In the genomic region with DNA sequence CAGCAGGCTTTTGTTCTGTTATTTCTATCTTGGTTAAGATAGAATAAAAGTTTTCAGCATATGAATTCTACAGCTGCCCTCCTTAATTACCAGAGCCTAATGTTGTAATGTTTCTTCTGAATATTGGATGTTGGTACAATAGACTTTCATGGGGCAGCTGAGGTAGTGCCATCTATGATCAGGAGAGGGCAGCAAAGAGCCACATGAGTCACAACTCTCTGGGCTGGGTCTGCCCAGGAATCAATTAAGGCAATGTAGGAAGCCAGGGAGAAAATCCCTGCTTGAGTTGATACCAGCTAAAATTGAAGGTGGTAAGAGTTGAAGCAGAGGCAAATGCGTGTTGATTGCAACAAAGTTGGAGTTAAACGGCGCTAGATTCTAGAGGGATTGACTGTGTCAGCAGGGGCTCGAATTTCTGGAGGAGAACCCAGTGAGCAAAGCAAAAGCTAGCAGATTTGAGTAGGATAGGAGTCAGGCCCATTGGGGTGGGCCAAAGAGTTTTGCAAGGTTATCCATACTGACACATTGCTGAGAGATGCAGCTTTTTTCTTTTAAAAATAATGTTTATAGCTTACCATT, we compare ENCODE assay signal across 8 cellular contexts. TPM values are rescaled to one million over a fixed set of nuclear protein-coding genes. Genes with fewer than 3 reads are reported as not detected.
DNase-seq lines count a peak whose midpoint lies in the region; ATAC-seq, FAIRE-seq and TF ChIP-seq lines count a peak whose summit lies in the region.

No MANE protein-coding gene starts in this region.

- TF ChIP-seq POLR2A in GM12891 (IDR thresholded peaks at IDR 0.05; ENCODE audit: low read depth, low read length), result no peak

- FAIRE-seq in GM12891 (lab: Jason Lieb, UNC), result peak; percentile 54

- intact Hi-C loops in left colon (cut with DNase I, micrococcal nuclease), result no loop called here

- peak; percentile 53 for DNase-seq in GM12891 (ENCODE audit: insufficient read length, low spot score)
- peak; percentile 24 for DNase-seq in NCI-H1694 treated with DMSO at 0.1 percent for 48 hours (lab: John Stamatoyannopoulos, UW)
- peak; percentile 68 to 70 for DNase-seq in cardiac fibroblast (ENCODE audit: low read depth in 2 of 2)
- DNase-seq in left colon, result peak in 1 of 2 donors; percentile 72
- peak; percentile 66 for DNase-seq in stimulated activated CD4-positive, alpha-beta T cell treated with anti-CD3 and anti-CD28 coated beads, Interleukin-4, amount 100 ng/mL, for 24 hours
- DNase-seq in NK-92 treated with Interleukin-12 subunit alpha and Interleukin-12 subunit beta, amount 100 ng/mL, for 24 hours (lab: John Stamatoyannopoulos, UW), result no peak

- H3K4me3 ChIP-seq in WI38 (ENCODE audit: low read depth, low read length) (no peak overlapping the region), cardiac fibroblast (replicated peaks in 1 of 2; ENCODE audit: low read depth in 2 of 2, low read length in 2 of 2) (no peak overlapping the region)

- TF ChIP-seq CTCF in WI38 (IDR thresholded peaks at IDR 0.05; ENCODE audit: low read depth, low read length) (peak; percentile 80), cardiac fibroblast (IDR thresholded peaks at IDR 0.05; ENCODE audit: low read depth, low read length) (peak; percentile 86)

- ATAC-seq in HG02623 (IDR thresholded peaks at IDR 0.05; ENCODE audit: unreplicated experiment), result peak; percentile 80
- peak; percentile 53 for ATAC-seq in left colon

TF ChIP-seq in GM12891, 5 proteins besides CTCF, POLR2A, EP300 and RAD21:
- TF ChIP-seq TAF1 (IDR thresholded peaks at IDR 0.05; ENCODE audit: low read depth, low read length) (no peak), PAX5 (IDR thresholded peaks at IDR 0.05; ENCODE audit: insufficient read depth, low read length, severe bottlenecking) (no peak), POU2F2 (IDR thresholded peaks at IDR 0.05; ENCODE audit: low read depth, low read length) (no peak), POLR2AphosphoS5 (IDR thresholded peaks at IDR 0.05; ENCODE audit: low read depth, low read length) (no peak), SPI1 (IDR thresholded peaks at IDR 0.05; ENCODE audit: low read depth, low read length) (no peak)
TF ChIP-seq in GM12891: peak in this region for 0.

RNA-seq across cellular contexts. Expression of a gene that starts 10.6 kb away (rescaled TPM):
- polyA plus RNA-seq in GM12891 (2012; ENCODE audit: low read depth, missing spikeins), result not detected
- total RNA-seq in left colon, result not detected
